ENCODE assay signal across 26 cellular contexts in genomic region chr4:154222875-154223274, GRCh38.
"Had no signal": no experiment of that assay in that cellular context is flagged by ENCODE, and none has a peak within 500 bp of the region (broad histone marks: within the 10 kb centered on the region; RNA-seq: fewer than 3 reads in every experiment).

No MANE protein-coding gene starts in this region.

- DNase-seq: colonic mucosa; cortex of kidney; effector CD8-positive, alpha-beta T cell; effector memory CD8-positive, alpha-beta T cell; endodermal cell; erythroblast; esophagus squamous epithelium; foreskin fibroblast; foreskin melanocyte; glutamatergic neuron; head of caudate nucleus; heart right ventricle; hippocampal formation; left cardiac atrium; left lung; left ventricle myocardium superior; lower lobe of right lung; mesenchymal stem cell; mucosa of descending colon; naive B cell had no signal

- H3K4me1 ChIP-seq: colonic mucosa, esophagus squamous epithelium, gastroesophageal sphincter, heart right ventricle, left lung, lower lobe of right lung had no signal

- H3K4me3 ChIP-seq: colonic mucosa, esophagus squamous epithelium, gastroesophageal sphincter, heart right ventricle, left lung, lower lobe of right lung, mucosa of descending colon had no signal

- H3K9me3 ChIP-seq: colonic mucosa had no signal

- H3K27ac ChIP-seq: colonic mucosa, epithelial cell of prostate, esophagus squamous epithelium, gastroesophageal sphincter, heart right ventricle, left lung, lower lobe of right lung had no signal

- H3K27me3 ChIP-seq: colonic mucosa, esophagus squamous epithelium, gastroesophageal sphincter, heart right ventricle, left lung had no signal

- FAIRE-seq: endometrium, islet of Langerhans, keratinocyte had no signal

- H3K36me3 ChIP-seq: colonic mucosa, esophagus squamous epithelium, gastroesophageal sphincter, heart right ventricle, left lung, lower lobe of right lung had no signal

- ATAC-seq: effector memory CD8-positive, alpha-beta T cell; esophagus mucosa; gastroesophageal sphincter; heart right ventricle; left cardiac atrium; left lung; left ventricle myocardium superior; lower lobe of right lung; mucosa of descending colon had no signal
